Comparison of ENCODE assay signal across 25 cellular contexts in the genomic region with DNA sequence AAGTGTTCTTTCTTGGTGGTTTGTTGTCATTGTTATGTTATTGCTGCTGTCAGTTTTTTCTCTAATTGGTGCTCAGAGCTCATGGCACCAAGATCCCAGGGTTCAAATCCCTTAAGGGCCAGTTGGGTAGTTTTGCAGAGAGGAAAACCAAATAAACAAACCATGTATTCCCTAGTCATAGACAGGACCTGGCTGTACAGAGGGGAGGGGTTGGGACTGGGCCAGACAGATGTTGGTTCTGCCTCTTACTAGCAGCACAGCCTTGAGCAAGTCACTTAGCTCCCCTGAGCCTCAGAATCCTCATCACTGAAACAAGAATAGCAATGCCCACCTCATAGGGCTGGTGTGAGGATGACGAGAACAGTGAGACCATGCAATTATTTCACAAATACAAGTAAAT. TPM values are rescaled to one million over a fixed set of nuclear protein-coding genes. Genes with fewer than 3 reads are reported as not detected.
DNase-seq lines count a peak whose midpoint lies in the region; ATAC-seq and TF ChIP-seq lines count a peak whose summit lies in the region.
"Had no signal": no experiment of that assay in that cellular context is flagged by ENCODE, and none has a peak within 500 bp of the region (broad histone marks: within the 10 kb centered on the region; RNA-seq: fewer than 3 reads in every experiment).

No MANE protein-coding gene starts in this region.

- DNase-seq in RWPE1 (ENCODE audit: low spot score) (no peak), choroid plexus epithelial cell (ENCODE audit: low read depth) (peak; percentile 69), iris pigment epithelial cell (ENCODE audit: low read depth) (peak; percentile 50), thoracic aorta (ENCODE audit: low spot score) (no peak), NCI-H2171 (lab: John Stamatoyannopoulos, UW) (no peak), hepatocyte (ENCODE audit: low spot score) (no peak), immature natural killer cell (no peak), DMS114 treated with DMSO at 0.1 percent for 48 hours (lab: John Stamatoyannopoulos, UW; ENCODE audit: unreplicated experiment) (no peak)
- DNase-seq: activated CD4-positive, alpha-beta T cell treated with anti-CD3 and anti-CD28 coated beads, Interleukin-2, amount 50 U/mL, for 1 hour; activated gamma-delta T cell treated with Interleukin-2 at 50 U/mL for 16 hours; activated naive CD8-positive, alpha-beta T cell treated with anti-CD3 and anti-CD28 coated beads, Interleukin-2, amount 10 ng/mL, durations not matched to agents 7 days and 5 days; activated T-cell treated with anti-CD3 and anti-CD28 coated beads, Interleukin-2, amount 50 U/mL, for 24 hours; DMS153; H9; head of caudate nucleus; lower lobe of right lung; naive thymus-derived CD8-positive, alpha-beta T cell; NCI-H1092 treated with DMSO at 0.1 percent for 48 hours; NCI-H1694 treated with DMSO at 0.1 percent for 48 hours; NCI-H446 treated with DMSO at 0.1 percent for 48 hours; SK-N-SH; stimulated activated naive CD4-positive, alpha-beta T cell had no signal

- no peak overlapping the region for H3K4me3 Mint-ChIP-seq in immature natural killer cell
- H3K4me3 Mint-ChIP-seq: activated naive CD8-positive, alpha-beta T cell treated with anti-CD3 and anti-CD28 coated beads, Interleukin-2, amount 10 ng/mL, durations not matched to agents 7 days and 5 days; activated T-cell treated with anti-CD3 and anti-CD28 coated beads, Interleukin-2, amount 50 U/mL, for 24 hours; H9; IgD-negative memory B cell; naive thymus-derived CD8-positive, alpha-beta T cell; WTC11 had no signal

- no peaks in the 10 kb centered on the region for H3K79me2 ChIP-seq in hepatocyte

- POLR2A ChIA-PET in RWPE1 (lab: Yijun Ruan, JAX; ENCODE audit: low non-redundant PET), result no interaction called here

- H3K4me1 ChIP-seq in thoracic aorta (ENCODE audit: control insufficient read depth in 1 of 2, low read depth in 2 of 2) (peaks cover 18 to 81% of the 10 kb centered on the region in 2 donors), hepatocyte (ENCODE audit: insufficient read depth) (peaks cover 12% of the 10 kb centered on the region)

- no peak overlapping the region for H3K4me2 ChIP-seq in hepatocyte
- H3K4me2 ChIP-seq: BLaER1 treated with 17β-estradiol and CSF1 and Interleukin-3, amounts not matched to agents 10 nM and 100 nM; SK-N-SH had no signal

- H4K20me1 ChIP-seq in hepatocyte (ENCODE audit: insufficient read depth, poor library complexity, severe bottlenecking), result no peaks in the 10 kb centered on the region
- H4K20me1 ChIP-seq: BLaER1 treated with 17β-estradiol and CSF1 and Interleukin-3, amounts not matched to agents 10 nM and 100 nM had no signal

- no peak overlapping the region for H3K4me3 ChIP-seq in choroid plexus epithelial cell (ENCODE audit: low read depth, low read length)
- H3K4me3 ChIP-seq in thoracic aorta, result no peak overlapping the region
- no peak overlapping the region for H3K4me3 ChIP-seq in hepatocyte
- H3K4me3 ChIP-seq: BLaER1 treated with 17β-estradiol and CSF1 and Interleukin-3, amounts not matched to agents 10 nM and 100 nM; lower lobe of right lung had no signal

- H3K27ac ChIP-seq in RWPE1, result peak overlapping the region; percentile 56
- H3K27ac ChIP-seq in thoracic aorta, result peak overlapping the region; percentile 33 to 49
- no peak overlapping the region for H3K27ac ChIP-seq in hepatocyte
- H3K27ac ChIP-seq: BLaER1 treated with 17β-estradiol and CSF1 and Interleukin-3, amounts not matched to agents 10 nM and 100 nM; lower lobe of right lung had no signal

- no peak for TF ChIP-seq CTCF in RWPE1 (conservative IDR thresholded peaks at IDR 0.05; ENCODE audit: low read depth)
- TF ChIP-seq CTCF in choroid plexus epithelial cell (conservative IDR thresholded peaks at IDR 0.05; ENCODE audit: low read depth, low read length), result no peak
- no peak for TF ChIP-seq CTCF in thoracic aorta (IDR thresholded peaks at IDR 0.05)
- TF ChIP-seq CTCF in hepatocyte (IDR thresholded peaks at IDR 0.05; ENCODE audit: poor library complexity), result no peak

- H3K36me3 ChIP-seq in thoracic aorta (peaks cover 7% of the 10 kb centered on the region), hepatocyte (replicated peaks; ENCODE audit: insufficient read depth, low read depth) (no peaks in the 10 kb centered on the region)
- H3K36me3 ChIP-seq: BLaER1 treated with 17β-estradiol and CSF1 and Interleukin-3, amounts not matched to agents 10 nM and 100 nM; lower lobe of right lung had no signal

- CTCF ChIA-PET in RWPE1 (lab: Yijun Ruan, JAX), result interaction anchor here (0.8 kb wide), 1 partner anchor 11 kb away, joined by 3 read pairs; no protein-coding TSS in a partner anchor

- no peaks in the 10 kb centered on the region for H3K4me1 Mint-ChIP-seq in immature natural killer cell
- H3K4me1 Mint-ChIP-seq: IgD-negative memory B cell had no signal

- 86% methylated on average over 1 of the region's 1 CpG for WGBS in hepatocyte (ENCODE audit: low lambda C conversion rate, missing lambda C conversion rate)

- no peak overlapping the region for H2AFZ ChIP-seq in hepatocyte

- H3K27me3 Mint-ChIP-seq in immature natural killer cell (ENCODE audit: low read depth in 3 of 3), result peaks cover 0 to 10% (median 3%) of the 10 kb centered on the region in 3 donors
- H3K27me3 Mint-ChIP-seq: activated T-cell treated with anti-CD3 and anti-CD28 coated beads, Interleukin-2, amount 50 U/mL, for 24 hours; IgD-negative memory B cell had no signal

- peaks cover 0 to 17% (median 0%) of the 10 kb centered on the region in 3 donors for H3K36me3 Mint-ChIP-seq in immature natural killer cell
- H3K36me3 Mint-ChIP-seq: activated naive CD8-positive, alpha-beta T cell treated with anti-CD3 and anti-CD28 coated beads, Interleukin-2, amount 10 ng/mL, durations not matched to agents 7 days and 5 days; IgD-negative memory B cell; naive thymus-derived CD8-positive, alpha-beta T cell; WTC11 had no signal

- ATAC-seq in thoracic aorta (ENCODE audit: insufficient number of reproducible peaks, low FRiP score, low read depth), result no peak
- ATAC-seq: lower lobe of right lung; naive thymus-derived CD8-positive, alpha-beta T cell; WTC11 had no signal

- no peaks in the 10 kb centered on the region for H3K9me3 Mint-ChIP-seq in immature natural killer cell
- H3K9me3 Mint-ChIP-seq: activated naive CD8-positive, alpha-beta T cell treated with anti-CD3 and anti-CD28 coated beads, Interleukin-2, amount 10 ng/mL, durations not matched to agents 7 days and 5 days; activated T-cell treated with anti-CD3 and anti-CD28 coated beads, Interleukin-2, amount 50 U/mL, for 24 hours; H9; IgD-negative memory B cell; naive thymus-derived CD8-positive, alpha-beta T cell; WTC11 had no signal

- H3K9me3 ChIP-seq in thoracic aorta (no peaks in the 10 kb centered on the region), hepatocyte (ENCODE audit: low read depth) (no peaks in the 10 kb centered on the region)
- H3K9me3 ChIP-seq: BLaER1 treated with 17β-estradiol and CSF1 and Interleukin-3, amounts not matched to agents 10 nM and 100 nM; lower lobe of right lung; SK-N-SH had no signal

- no peaks in the 10 kb centered on the region for H3K9me2 ChIP-seq in hepatocyte (replicated peaks; ENCODE audit: insufficient read depth)
- H3K9me2 ChIP-seq: SK-N-SH had no signal

- no peak overlapping the region for H3K27ac Mint-ChIP-seq in immature natural killer cell
- H3K27ac Mint-ChIP-seq: activated naive CD8-positive, alpha-beta T cell treated with anti-CD3 and anti-CD28 coated beads, Interleukin-2, amount 10 ng/mL, durations not matched to agents 7 days and 5 days; activated T-cell treated with anti-CD3 and anti-CD28 coated beads, Interleukin-2, amount 50 U/mL, for 24 hours; H9; naive thymus-derived CD8-positive, alpha-beta T cell; WTC11 had no signal

- H3K27me3 ChIP-seq in thoracic aorta (replicated peaks; ENCODE audit: insufficient read depth), result no peaks in the 10 kb centered on the region
- no peaks in the 10 kb centered on the region for H3K27me3 ChIP-seq in hepatocyte
- H3K27me3 ChIP-seq: BLaER1 treated with 17β-estradiol and CSF1 and Interleukin-3, amounts not matched to agents 10 nM and 100 nM had no signal

RNA-seq across cellular contexts. Expression of a gene that starts 53.4 kb away (rescaled TPM):
- 100 to 1,000 TPM; 674 to 973 TPM for total RNA-seq in thoracic aorta
- total RNA-seq in hepatocyte, result 3.0 and 8.6 TPM in 2 replicates
- polyA plus RNA-seq in hepatocyte, result 6.7 and 7.6 TPM in 2 replicates
- polyA plus RNA-seq in immature natural killer cell, result under 1 TPM; 0.29 to 0.66 (median 0.30) TPM

Comparison
In these comparisons a context has a peak if more than half of its experiments do, and no peak if none do; other contexts are left out.
1. DNase-seq: peak in choroid plexus epithelial cell (single experiment) and iris pigment epithelial cell (single experiment); none in RWPE1 (single experiment), thoracic aorta (single experiment), NCI-H2171 (single experiment), hepatocyte (single experiment), immature natural killer cell (0 of 3) and DMS114 treated with DMSO at 0.1 percent for 48 hours (single experiment).
2. RNA of a gene that starts 53.4 kb away (total RNA-seq): 674 to 973 TPM in thoracic aorta; 3.0 to 8.6 TPM in hepatocyte; every median in the first group is over 10 times any median in the second.